In the genomic region with DNA sequence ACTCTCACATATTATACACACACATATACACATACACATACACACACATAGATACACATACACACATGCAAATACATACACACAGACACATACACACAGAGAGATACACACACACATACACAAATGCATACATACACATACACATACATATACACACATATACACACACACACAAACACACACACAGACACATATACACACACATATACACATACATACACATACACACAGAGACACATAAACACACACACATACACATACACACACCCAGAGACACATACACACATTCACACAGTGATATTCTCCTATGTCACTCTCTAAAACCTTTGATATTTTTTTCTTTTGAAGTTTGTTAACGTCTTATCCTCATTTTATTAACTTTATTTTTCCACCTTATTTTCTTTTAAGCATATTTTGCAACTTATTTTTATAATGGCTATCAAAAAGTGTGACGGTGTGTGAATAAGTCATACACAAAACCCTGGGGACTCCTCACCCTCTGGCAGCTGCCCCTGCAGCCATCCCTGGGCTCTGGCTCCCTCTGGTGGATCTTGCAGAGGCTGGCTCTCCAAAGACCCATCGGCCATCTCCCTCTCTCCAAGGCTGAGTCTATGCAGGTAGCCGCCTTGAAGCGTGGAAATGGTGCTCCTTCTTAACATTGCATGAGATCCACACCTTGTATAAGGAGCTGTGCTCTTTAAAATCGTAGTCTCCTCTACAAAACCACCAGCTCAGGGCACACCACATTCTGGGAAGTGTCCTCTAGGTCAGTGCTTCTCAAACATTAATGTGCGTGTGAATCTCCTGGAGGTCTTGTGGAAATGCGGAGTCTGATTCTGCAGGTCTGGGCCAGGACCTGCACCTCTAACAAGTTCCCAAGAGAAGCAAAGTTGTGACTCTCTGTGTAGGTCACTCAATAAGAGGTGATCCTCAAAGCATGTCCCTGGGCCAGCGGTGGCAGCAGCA, we compare ENCODE assay signal across 8 cellular contexts. TPM values are rescaled to one million over a fixed set of nuclear protein-coding genes. Genes with fewer than 3 reads are reported as not detected.
DNase-seq lines count a peak whose midpoint lies in the region; ATAC-seq and TF ChIP-seq lines count a peak whose summit lies in the region.

No MANE protein-coding gene starts in this region.

- no peak overlapping the region for H2AFZ ChIP-seq in OCI-LY1 (ENCODE audit: low read length)
- no peak overlapping the region for H2AFZ ChIP-seq in osteoblast (ENCODE audit: low read length)

- H3K9me3 ChIP-seq in OCI-LY1 (ENCODE audit: low read length) (no peaks in the 10 kb centered on the region), osteoblast (ENCODE audit: low read depth, low read length) (no peaks in the 10 kb centered on the region)

- H3K4me3 ChIP-seq in OCI-LY1 (ENCODE audit: low read depth, low read length, poor library complexity, severe bottlenecking) (no peak overlapping the region), osteoblast (ENCODE audit: insufficient read depth, low read length) (no peak overlapping the region)

- H3K36me3 ChIP-seq in OCI-LY1 (ENCODE audit: insufficient read depth, low read length) (no peaks in the 10 kb centered on the region), osteoblast (ENCODE audit: insufficient read depth, low read length) (no peaks in the 10 kb centered on the region)

- H4K20me1 ChIP-seq in OCI-LY1 (ENCODE audit: insufficient read depth, low read length) (no peaks in the 10 kb centered on the region), osteoblast (ENCODE audit: insufficient read depth, low read length) (no peaks in the 10 kb centered on the region)

- H3K4me1 Mint-ChIP-seq in activated T-cell treated with anti-CD3 and anti-CD28 coated beads, Interleukin-2, amount 50 U/mL, for 72 hours (ENCODE audit: low read depth) = no peaks in the 10 kb centered on the region
- no peaks in the 10 kb centered on the region for H3K4me1 Mint-ChIP-seq in type B pancreatic cell (ENCODE audit: unreplicated experiment)

- H3K4me3 Mint-ChIP-seq in activated T-cell treated with anti-CD3 and anti-CD28 coated beads, Interleukin-2, amount 50 U/mL, for 72 hours = no peak overlapping the region
- no peak overlapping the region for H3K4me3 Mint-ChIP-seq in type B pancreatic cell

- H3K9ac ChIP-seq in OCI-LY1 (ENCODE audit: low read length) = no peak overlapping the region

- H3K4me1 ChIP-seq in OCI-LY1 (ENCODE audit: insufficient read depth, low read length, severe bottlenecking) (no peaks in the 10 kb centered on the region), foreskin keratinocyte (no peaks in the 10 kb centered on the region), osteoblast (ENCODE audit: insufficient read depth, low read length) (no peaks in the 10 kb centered on the region)

- H3F3A ChIP-seq in OCI-LY1 (ENCODE audit: insufficient read depth, low read length) = no peaks in the 10 kb centered on the region

- peak; percentile 58 to 62 for ATAC-seq in activated T-cell treated with anti-CD3 and anti-CD28 coated beads, Interleukin-2, amount 50 U/mL, for 72 hours (replicated peaks in 1 of 2)
- ATAC-seq in foreskin keratinocyte = peak; percentile 94

- H3K4me2 ChIP-seq in OCI-LY1 (ENCODE audit: low read length) (no peak overlapping the region), osteoblast (ENCODE audit: insufficient read depth, low read length) (no peak overlapping the region)

- no peaks in the 10 kb centered on the region for H3K27me3 ChIP-seq in OCI-LY1 (ENCODE audit: insufficient read depth, low read length)
- peaks cover 2% of the 10 kb centered on the region for H3K27me3 ChIP-seq in foreskin keratinocyte
- H3K27me3 ChIP-seq in osteoblast (ENCODE audit: insufficient read depth, low read length) = peaks cover 6% of the 10 kb centered on the region

- no peaks in the 10 kb centered on the region for H3K9me2 ChIP-seq in OCI-LY1 (ENCODE audit: low read depth, low read length)

- H3K27ac ChIP-seq in OCI-LY1 (ENCODE audit: low read depth, low read length, poor library complexity, severe bottlenecking) (no peak overlapping the region), foreskin keratinocyte (no peak overlapping the region), osteoblast (ENCODE audit: low read depth, low read length) (no peak overlapping the region)

- H3K9me3 Mint-ChIP-seq in activated T-cell treated with anti-CD3 and anti-CD28 coated beads, Interleukin-2, amount 50 U/mL, for 72 hours = no peaks in the 10 kb centered on the region
- H3K9me3 Mint-ChIP-seq in type B pancreatic cell = no peaks in the 10 kb centered on the region

- peak; percentile 87 for TF ChIP-seq CTCF in OCI-LY1 (IDR thresholded peaks at IDR 0.05; ENCODE audit: low read length)
- TF ChIP-seq CTCF in foreskin keratinocyte (conservative IDR thresholded peaks at IDR 0.05) = peak; percentile 95
- TF ChIP-seq CTCF in osteoblast (IDR thresholded peaks at IDR 0.05; ENCODE audit: extremely low read depth, low read depth, low read length) = peak; percentile 96
- peak; percentile 91 for TF ChIP-seq CTCF in type B pancreatic cell (conservative IDR thresholded peaks at IDR 0.05)

- no peaks in the 10 kb centered on the region for H3K36me3 Mint-ChIP-seq in activated T-cell treated with anti-CD3 and anti-CD28 coated beads, Interleukin-2, amount 50 U/mL, for 72 hours (ENCODE audit: insufficient read depth in 2 of 2)
- H3K36me3 Mint-ChIP-seq in type B pancreatic cell = no peaks in the 10 kb centered on the region

- no peak overlapping the region for H3K27ac Mint-ChIP-seq in activated T-cell treated with anti-CD3 and anti-CD28 coated beads, Interleukin-2, amount 50 U/mL, for 72 hours
- no peak overlapping the region for H3K27ac Mint-ChIP-seq in type B pancreatic cell

- peak; percentile 16 for DNase-seq in NK-92 treated with Interleukin-12 subunit alpha and Interleukin-12 subunit beta, amount 100 ng/mL, for 24 hours (lab: John Stamatoyannopoulos, UW)
- no peak for DNase-seq in NK-92 (lab: John Stamatoyannopoulos, UW; ENCODE audit: unreplicated experiment)
- DNase-seq in HK-2 (ENCODE audit: unreplicated experiment) = peak; percentile 74
- peak; percentile 60 to 68 for DNase-seq in activated T-cell treated with anti-CD3 and anti-CD28 coated beads, Interleukin-2, amount 50 U/mL, for 72 hours
- peak; percentile 16 to 53 for DNase-seq in foreskin keratinocyte
- DNase-seq in osteoblast (ENCODE audit: insufficient read length, low spot score, missing footprints) = peak; percentile 91
- DNase-seq in type B pancreatic cell (ENCODE audit: extremely low spot score, unreplicated experiment) = no peak

- H3K79me2 ChIP-seq in OCI-LY1 (ENCODE audit: insufficient read depth, low read length) (no peaks in the 10 kb centered on the region), osteoblast (ENCODE audit: insufficient read depth, low read length) (no peaks in the 10 kb centered on the region)

- no peaks in the 10 kb centered on the region for H3K27me3 Mint-ChIP-seq in activated T-cell treated with anti-CD3 and anti-CD28 coated beads, Interleukin-2, amount 50 U/mL, for 72 hours (ENCODE audit: low read depth)
- no peaks in the 10 kb centered on the region for H3K27me3 Mint-ChIP-seq in type B pancreatic cell

RNA-seq across cellular contexts. Expression of a gene that starts 4.1 kb away (rescaled TPM):
- not detected for total RNA-seq in activated T-cell treated with anti-CD3 and anti-CD28 coated beads, Interleukin-2, amount 50 U/mL, for 72 hours
- total RNA-seq in foreskin keratinocyte = not detected in 2 replicates
- polyA plus RNA-seq in foreskin keratinocyte = not detected in 2 replicates
- not detected in 2 replicates for total RNA-seq in osteoblast
- total RNA-seq in type B pancreatic cell (ENCODE audit: low replicate concordance) = not detected in 2 replicates

Comparison
In these comparisons a context has a peak if more than half of its experiments do, and no peak if none do; other contexts are left out.
1. DNase-seq: peak in NK-92 treated with Interleukin-12 subunit alpha and Interleukin-12 subunit beta, amount 100 ng/mL, for 24 hours (single experiment), HK-2 (single experiment), activated T-cell treated with anti-CD3 and anti-CD28 coated beads, Interleukin-2, amount 50 U/mL, for 72 hours (2 of 2), foreskin keratinocyte (2 of 2) and osteoblast (single experiment); none in NK-92 (single experiment) and type B pancreatic cell (single experiment).
2. Peak in every context shown above with its lines, with median percentiles within 50 percentile points of each other: CTCF ChIP-seq.